In the genomic region with DNA sequence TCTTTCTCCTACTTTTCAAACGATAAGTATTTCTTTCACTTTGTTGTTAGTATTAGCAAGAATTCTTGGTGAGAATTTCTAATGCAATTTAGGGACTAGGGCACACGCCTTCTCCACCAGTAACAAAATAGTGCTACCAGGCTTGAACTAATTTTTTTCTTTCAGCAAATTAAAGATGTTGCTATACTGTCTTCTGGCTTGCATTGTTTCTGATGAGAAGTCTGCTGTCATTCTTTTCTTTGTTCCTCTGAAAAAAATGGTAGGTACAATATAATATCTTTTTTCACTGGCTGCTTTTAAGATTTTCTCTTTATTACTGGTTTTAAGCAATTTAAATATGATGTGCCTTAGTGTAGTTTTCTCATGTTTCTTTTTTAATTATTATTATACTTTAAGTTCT, we compare ENCODE assay signal across 19 cellular contexts.
"Had no signal": no experiment of that assay in that cellular context is flagged by ENCODE, and none has a peak within 500 bp of the region (broad histone marks: within the 10 kb centered on the region; RNA-seq: fewer than 3 reads in every experiment).

No MANE protein-coding gene starts in this region.

- H3K4me1 ChIP-seq: heart left ventricle, right atrium auricular region, stomach, transverse colon had no signal

- ATAC-seq: heart left ventricle, left lobe of liver, natural killer cell had no signal

- H3K4me3 ChIP-seq: coronary artery, heart left ventricle, right atrium auricular region, stomach, thoracic aorta, transverse colon had no signal

- H3K4me1 Mint-ChIP-seq: mesothelial cell of epicardium, neural crest cell had no signal

- H3K27ac Mint-ChIP-seq: endodermal cell, mesothelial cell of epicardium had no signal

- H3K4me3 Mint-ChIP-seq: endodermal cell, mesothelial cell of epicardium, natural killer cell, neural crest cell had no signal

- H3K27me3 ChIP-seq: heart left ventricle, right atrium auricular region, stomach, transverse colon had no signal

- H3K27ac ChIP-seq: coronary artery, heart left ventricle, right atrium auricular region, stomach, thoracic aorta, transverse colon had no signal

- DNase-seq: effector CD4-positive, alpha-beta T cell; endodermal cell; heart left ventricle; hippocampal formation; kidney glomerular epithelial cell; natural killer cell; posterior cingulate gyrus; small intestine; stimulated activated CD4-positive, alpha-beta T cell treated with anti-CD3 and anti-CD28 coated beads, Interleukin-12 subunit alpha, Interleukin-12 subunit beta, amount 100 ng/mL, for 4 hours; stimulated activated naive CD4-positive, alpha-beta T cell; stomach; substantia nigra; transverse colon had no signal
